Comparison of ENCODE assay signal across 12 cellular contexts in the genomic region with DNA sequence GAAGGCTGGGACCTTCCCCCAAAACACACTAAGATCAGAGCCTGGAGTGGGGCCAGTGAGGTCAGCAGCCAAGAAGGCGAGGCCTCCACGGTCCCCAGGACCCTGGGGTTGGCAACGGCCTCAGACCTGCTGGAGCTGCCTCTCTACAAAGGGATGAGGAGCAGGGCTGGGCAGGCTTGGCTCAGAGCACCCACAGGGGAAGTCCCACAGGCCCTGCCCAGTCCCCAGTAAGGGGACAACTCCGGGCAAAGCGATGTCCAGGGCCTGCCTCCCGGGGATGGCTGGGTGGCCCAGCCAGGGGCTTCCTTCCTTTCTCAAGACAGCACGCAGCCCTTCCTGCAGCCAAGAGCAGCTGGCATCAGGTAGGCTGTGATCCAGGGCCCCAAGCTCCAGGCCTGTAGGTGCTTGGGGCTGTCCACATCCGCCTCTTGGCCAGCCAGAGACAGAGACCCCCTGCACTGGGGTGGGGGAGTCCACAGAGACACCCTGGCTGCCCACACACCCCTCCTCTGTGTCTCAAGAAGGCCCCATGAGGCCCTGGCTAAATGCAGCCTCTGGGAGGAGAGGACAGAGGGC. TPM values are rescaled to one million over a fixed set of nuclear protein-coding genes. Genes with fewer than 3 reads are reported as not detected.
A peak's percentile ranks its signal among the peaks of the same experiment; 100 is the strongest.
DNase-seq lines count a peak whose midpoint lies in the region; ATAC-seq and TF ChIP-seq lines count a peak whose summit lies in the region.
"Had no signal": no experiment of that assay in that cellular context is flagged by ENCODE, and none has a peak within 500 bp of the region (broad histone marks: within the 10 kb centered on the region; RNA-seq: fewer than 3 reads in every experiment).

No MANE protein-coding gene starts in this region.

- H3K9me3 ChIP-seq in BLaER1 (no peaks in the 10 kb centered on the region), psoas muscle (no peaks in the 10 kb centered on the region)

- H3K27ac ChIP-seq in BLaER1 (peak overlapping the region; percentile 61), psoas muscle (peak overlapping the region; percentile 60)
- H3K27ac ChIP-seq: GM23248 had no signal

- 23 to 30% (median 29%) methylated on average over 6 to 8 of the region's 8 CpGs for WGBS in psoas muscle, 3 donors

- peak overlapping the region; percentile 48; the same call in 1 of the 2 replicates for H3K9ac ChIP-seq in BLaER1
- H3K9ac ChIP-seq: GM23248 had no signal

- DNase-seq in activated CD8-positive, alpha-beta memory T cell treated with anti-CD3 and anti-CD28 coated beads, Interleukin-2, amount 50 U/mL, for 4 hours: peak; percentile 12
- DNase-seq in left cardiac atrium (peak; percentile 70), psoas muscle (peak; percentile 59 to 79), NCI-H2196 treated with DMSO at 0.1 percent for 48 hours (lab: John Stamatoyannopoulos, UW; ENCODE audit: unreplicated experiment) (no peak), Kasumi-1 (lab: John Stamatoyannopoulos, UW) (no peak), mesenteric fat pad (ENCODE audit: low spot score) (no peak), COLO829 (ENCODE audit: low spot score) (no peak)
- DNase-seq: activated CD4-positive, CD25-positive, alpha-beta regulatory T cell; GM23248; NCI-H1092 had no signal

- peak overlapping the region; percentile 68 for H3K4me2 ChIP-seq in BLaER1

- ATAC-seq in left cardiac atrium (peak; percentile 43 to 53), psoas muscle (peak in 2 of 4 donors; percentile 32 to 41)
- ATAC-seq: naive thymus-derived CD4-positive, alpha-beta T cell had no signal

- H4K20me1 ChIP-seq in BLaER1: peaks cover 97% of the 10 kb centered on the region

- no peak for TF ChIP-seq CTCF in psoas muscle (IDR thresholded peaks at IDR 0.05)

- intact Hi-C loops in left cardiac atrium (cut with DNase I): no loop called here
- intact Hi-C loops in psoas muscle (cut with DNase I): no loop called here

- H3K27me3 ChIP-seq in BLaER1 (no peaks in the 10 kb centered on the region), psoas muscle (ENCODE audit: insufficient read depth in 3 of 3, low read length in 2 of 3) (no peaks in the 10 kb centered on the region)

- peaks cover 55% of the 10 kb centered on the region for H3K4me1 ChIP-seq in BLaER1
- H3K4me1 ChIP-seq in psoas muscle: peaks cover 60% of the 10 kb centered on the region

- peaks cover 76% of the 10 kb centered on the region for H3K36me3 ChIP-seq in BLaER1
- H3K36me3 ChIP-seq in psoas muscle (ENCODE audit: insufficient read depth in 1 of 2, low read depth in 1 of 2): peaks cover 0 to 64% of the 10 kb centered on the region in 2 donors

- H3K4me3 ChIP-seq in BLaER1 (no peak overlapping the region), psoas muscle (no peak overlapping the region)
- H3K4me3 ChIP-seq: GM23248 had no signal

RNA-seq across cellular contexts. Expression of a gene that starts 5.7 kb away (rescaled TPM):
- total RNA-seq in left cardiac atrium (10 to 100 TPM; 27.7 to 46.9 TPM), psoas muscle (10 to 100 TPM; 18.8 to 36.7 (median 35.3) TPM), mesenteric fat pad (61.3 TPM)
- 10 to 100 TPM; 15.4 to 29.9 (median 23.3) TPM for polyA plus RNA-seq in psoas muscle

RNA-seq across cellular contexts. Expression of a gene that starts 14.3 kb away (rescaled TPM):
- total RNA-seq in left cardiac atrium: 1 to 10 TPM; 6.7 to 7.3 TPM
- 1 to 10 TPM; 4.2 to 7.4 (median 5.1) TPM for total RNA-seq in psoas muscle
- polyA plus RNA-seq in psoas muscle: 10 to 100 TPM in 1 of 3 donors, 1 to 10 TPM in 2; 5.3 to 16.1 (median 5.8) TPM
- total RNA-seq in mesenteric fat pad: 12.7 TPM

RNA-seq across cellular contexts. Expression of a gene that starts 14.3 kb away (rescaled TPM):
- total RNA-seq in left cardiac atrium: 1 to 10 TPM; 2.4 to 6.3 TPM
- 1 to 10 TPM in 3 of 4 donors, under 1 TPM in 1; 0.84 to 3.0 (median 1.8) TPM for total RNA-seq in psoas muscle
- under 1 TPM; 0.44 to 0.95 (median 0.80) TPM for polyA plus RNA-seq in psoas muscle
- 12.8 TPM for total RNA-seq in mesenteric fat pad

Comparison
In these comparisons a context has a peak if more than half of its experiments do, and no peak if none do; other contexts are left out.
1. DNase-seq: peak in activated CD8-positive, alpha-beta memory T cell treated with anti-CD3 and anti-CD28 coated beads, Interleukin-2, amount 50 U/mL, for 4 hours (single experiment), left cardiac atrium (single experiment) and psoas muscle (2 of 2); none in NCI-H2196 treated with DMSO at 0.1 percent for 48 hours (single experiment), Kasumi-1 (0 of 2), mesenteric fat pad (single experiment) and COLO829 (single experiment).